ENCODE assay signal across 28 cellular contexts in genomic region chr7:19520392-19520791, GRCh38.
"Had no signal": no experiment of that assay in that cellular context is flagged by ENCODE, and none has a peak within 500 bp of the region (broad histone marks: within the 10 kb centered on the region; RNA-seq: fewer than 3 reads in every experiment).

No MANE protein-coding gene starts in this region.

- H3K27ac ChIP-seq: breast epithelium, esophagus muscularis mucosa, gastrocnemius medialis, right atrium auricular region, spleen, WERI-Rb-1 had no signal

- H3K4me3 Mint-ChIP-seq: activated CD4-positive, alpha-beta memory T cell treated with anti-CD3 and anti-CD28 coated beads for 36 hours; activated CD4-positive, alpha-beta T cell treated with anti-CD3 and anti-CD28 coated beads, Interleukin-2, amount 10 ng/mL, durations not matched to agents 24 days and 14 days; activated naive CD4-positive, alpha-beta T cell treated with anti-CD3 and anti-CD28 coated beads, Interleukin-2, amount 10 ng/mL, durations not matched to agents 7 days and 5 days; activated naive CD8-positive, alpha-beta T cell treated with anti-CD3 and anti-CD28 coated beads, Interleukin-2, amount 10 ng/mL, durations not matched to agents 7 days and 5 days; activated T-helper 1 cell treated with anti-CD3 and anti-CD28 coated beads, Interleukin-12 subunit alpha, Interleukin-12 subunit beta, Interleukin-2, Interleukin-4 antibody, amounts not matched to agents 30 ng/mL and 10 ng/mL and 1 ng/mL, durations not matched to agents 14 hours and 24 hours and 36 hours; dendritic cell treated with granulocyte-macrophage colony-stimulating factor and Interleukin-4, amounts not matched to agents 40 ng/mL and 50 ng/mL, for 4 days; endodermal cell; naive thymus-derived CD4-positive, alpha-beta T cell; T-helper 1 cell treated with Interleukin-12 subunit alpha and Interleukin-12 subunit beta and Interleukin-4 antibody, amounts not matched to agents 30 μg/mL and 1 μg/mL, for 36 hours had no signal

- H3K4me1 ChIP-seq: breast epithelium, esophagus muscularis mucosa, right atrium auricular region, spleen had no signal

- DNase-seq: activated CD4-positive, alpha-beta memory T cell treated with anti-CD3 and anti-CD28 coated beads for 36 hours; activated CD4-positive, alpha-beta T cell treated with anti-CD3 and anti-CD28 coated beads, Interleukin-2, amount 10 ng/mL, durations not matched to agents 24 days and 14 days; activated CD8-positive, alpha-beta memory T cell treated with anti-CD3 and anti-CD28 coated beads, Interleukin-2, amount 50 U/mL, for 4 hours; activated gamma-delta T cell; activated naive CD4-positive, alpha-beta T cell treated with anti-CD3 and anti-CD28 coated beads, Interleukin-2, amount 10 ng/mL, durations not matched to agents 7 days and 5 days; activated naive CD8-positive, alpha-beta T cell treated with anti-CD3 and anti-CD28 coated beads, Interleukin-2, amount 10 ng/mL, durations not matched to agents 7 days and 5 days; activated T-cell treated with anti-CD3 and anti-CD28 coated beads, Interleukin-2, amount 50 U/mL, for 1 hour; amniotic stem cell; central memory CD4-positive, alpha-beta T cell; endodermal cell; gastrocnemius medialis; glutamatergic neuron; islet precursor cell; left ventricle myocardium superior; midbrain; naive thymus-derived CD4-positive, alpha-beta T cell; spleen; stimulated activated naive CD4-positive, alpha-beta T cell treated with Interleukin-2 at 50 U/mL for 16 hours; T-helper 9 cell; WERI-Rb-1 had no signal

- H3K36me3 Mint-ChIP-seq: activated CD4-positive, alpha-beta memory T cell treated with anti-CD3 and anti-CD28 coated beads for 36 hours; activated naive CD4-positive, alpha-beta T cell treated with anti-CD3 and anti-CD28 coated beads, Interleukin-2, amount 10 ng/mL, durations not matched to agents 7 days and 5 days; activated naive CD8-positive, alpha-beta T cell treated with anti-CD3 and anti-CD28 coated beads, Interleukin-2, amount 10 ng/mL, durations not matched to agents 7 days and 5 days; naive thymus-derived CD4-positive, alpha-beta T cell had no signal

- H3K9me3 Mint-ChIP-seq: activated CD4-positive, alpha-beta T cell treated with anti-CD3 and anti-CD28 coated beads, Interleukin-2, amount 10 ng/mL, durations not matched to agents 24 days and 14 days had no signal

- H3K4me3 ChIP-seq: breast epithelium, esophagus muscularis mucosa, gastrocnemius medialis, right atrium auricular region, spleen, tibial nerve had no signal

- H3K27ac Mint-ChIP-seq: activated CD4-positive, alpha-beta memory T cell treated with anti-CD3 and anti-CD28 coated beads for 36 hours; activated CD4-positive, alpha-beta T cell treated with anti-CD3 and anti-CD28 coated beads, Interleukin-2, amount 10 ng/mL, durations not matched to agents 24 days and 14 days; activated naive CD4-positive, alpha-beta T cell treated with anti-CD3 and anti-CD28 coated beads, Interleukin-2, amount 10 ng/mL, durations not matched to agents 7 days and 5 days; activated naive CD8-positive, alpha-beta T cell treated with anti-CD3 and anti-CD28 coated beads, Interleukin-2, amount 10 ng/mL, durations not matched to agents 7 days and 5 days; activated T-helper 1 cell treated with anti-CD3 and anti-CD28 coated beads, Interleukin-12 subunit alpha, Interleukin-12 subunit beta, Interleukin-2, Interleukin-4 antibody, amounts not matched to agents 30 ng/mL and 10 ng/mL and 1 ng/mL, durations not matched to agents 14 hours and 24 hours and 36 hours; dendritic cell treated with granulocyte-macrophage colony-stimulating factor and Interleukin-4, amounts not matched to agents 40 ng/mL and 50 ng/mL, for 4 days; endodermal cell; naive thymus-derived CD4-positive, alpha-beta T cell; T-helper 1 cell treated with Interleukin-12 subunit alpha and Interleukin-12 subunit beta and Interleukin-4 antibody, amounts not matched to agents 30 μg/mL and 1 μg/mL, for 36 hours had no signal

- H3K36me3 ChIP-seq: breast epithelium, esophagus muscularis mucosa, gastrocnemius medialis, right atrium auricular region, spleen, tibial nerve, WERI-Rb-1 had no signal

- ATAC-seq: activated CD4-positive, CD25-positive, alpha-beta regulatory T cell treated with anti-CD3 and anti-CD28 coated beads, Interleukin-2, amount 50 U/mL, for 24 hours; gastrocnemius medialis; naive thymus-derived CD4-positive, alpha-beta T cell had no signal

- H3K9me3 ChIP-seq: breast epithelium, esophagus muscularis mucosa, gastrocnemius medialis, right atrium auricular region, tibial nerve had no signal

- H3K27me3 Mint-ChIP-seq: activated CD4-positive, alpha-beta memory T cell treated with anti-CD3 and anti-CD28 coated beads for 36 hours; activated CD4-positive, alpha-beta T cell treated with anti-CD3 and anti-CD28 coated beads, Interleukin-2, amount 10 ng/mL, durations not matched to agents 24 days and 14 days; activated naive CD4-positive, alpha-beta T cell treated with anti-CD3 and anti-CD28 coated beads, Interleukin-2, amount 10 ng/mL, durations not matched to agents 7 days and 5 days; activated naive CD8-positive, alpha-beta T cell treated with anti-CD3 and anti-CD28 coated beads, Interleukin-2, amount 10 ng/mL, durations not matched to agents 7 days and 5 days; dendritic cell treated with granulocyte-macrophage colony-stimulating factor and Interleukin-4, amounts not matched to agents 40 ng/mL and 50 ng/mL, for 4 days; naive thymus-derived CD4-positive, alpha-beta T cell had no signal

- H3K4me1 Mint-ChIP-seq: activated CD4-positive, alpha-beta T cell treated with anti-CD3 and anti-CD28 coated beads, Interleukin-2, amount 10 ng/mL, durations not matched to agents 24 days and 14 days; activated naive CD4-positive, alpha-beta T cell treated with anti-CD3 and anti-CD28 coated beads, Interleukin-2, amount 10 ng/mL, durations not matched to agents 7 days and 5 days; activated naive CD8-positive, alpha-beta T cell treated with anti-CD3 and anti-CD28 coated beads, Interleukin-2, amount 10 ng/mL, durations not matched to agents 7 days and 5 days; naive thymus-derived CD4-positive, alpha-beta T cell had no signal

- H3K27me3 ChIP-seq: breast epithelium, esophagus muscularis mucosa, gastrocnemius medialis, right atrium auricular region, spleen, tibial nerve had no signal
